ENCODE assay signal across 1 cellular context in genomic region chr17:15121426-15121825, GRCh38.
A peak's percentile ranks its signal among the peaks of the same experiment; 100 is the strongest.
TF ChIP-seq lines count a peak whose summit lies in the region.

No MANE protein-coding gene starts in this region.

TF ChIP-seq in IMR-90, 13 proteins besides CTCF, POLR2A, EP300 and RAD21:
- TF ChIP-seq ELK1 (IDR thresholded peaks at IDR 0.05; ENCODE audit: borderline replicate concordance, low read depth, low read length) = no peak
- TF ChIP-seq CEBPB (IDR thresholded peaks at IDR 0.05; ENCODE audit: low read depth, low read length) = peak; percentile 18; the same call in 1 of the 2 replicates
